ENCODE assay signal across 1 cellular context in the genomic region with DNA sequence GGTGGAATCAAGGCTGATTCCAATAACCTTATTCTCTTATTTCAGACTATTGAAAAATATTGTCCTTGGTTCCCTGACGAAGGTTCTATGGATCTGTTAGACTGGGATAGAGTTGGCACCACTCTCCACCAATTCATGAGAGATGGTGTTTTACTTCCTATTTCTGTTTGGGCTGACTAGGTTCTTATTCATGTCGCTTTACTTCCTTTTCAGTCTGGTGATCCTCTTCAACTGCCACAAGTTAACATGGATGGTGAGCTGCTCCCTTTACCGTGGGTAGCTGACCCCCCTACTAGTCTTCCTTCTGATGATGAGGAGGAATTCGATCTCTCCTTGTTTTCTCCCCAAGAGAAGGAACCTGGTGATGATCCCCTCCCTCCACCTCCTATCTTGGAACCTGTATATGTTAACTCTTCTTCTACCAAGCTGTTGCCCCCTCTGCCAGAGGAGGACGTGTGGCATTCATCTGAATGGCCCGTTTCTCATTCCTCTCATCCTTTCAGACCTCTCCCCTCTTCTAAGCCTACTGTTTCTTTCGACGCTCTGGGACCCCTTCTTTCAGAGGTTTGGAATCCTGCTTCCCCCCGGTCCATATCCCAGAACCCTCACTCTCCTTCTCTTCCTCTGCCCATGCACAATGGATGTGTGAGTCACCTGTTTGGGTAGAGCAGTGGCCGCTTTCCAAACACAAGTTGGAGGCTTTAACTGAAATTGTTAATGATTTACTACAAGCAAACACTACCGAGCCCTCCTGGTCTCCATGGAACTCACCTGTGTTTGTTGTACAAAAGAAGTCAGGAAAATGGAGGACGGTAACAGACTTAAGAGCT.
TF ChIP-seq lines count a peak whose summit lies in the region.

No MANE protein-coding gene starts in this region.

TF ChIP-seq in HepG2, 621 proteins besides CTCF, POLR2A, EP300 and RAD21 (continued from another document and continues in another):
- TF ChIP-seq ATF2 (CRISPR knock-in tag; IDR thresholded peaks at IDR 0.05): peak; percentile 45; the same call in 1 of the 2 replicates
- no peak for TF ChIP-seq EED (CRISPR knock-in tag; IDR thresholded peaks at IDR 0.05)
- TF ChIP-seq MED13 (CRISPR knock-in tag; IDR thresholded peaks at IDR 0.05): no peak
- TF ChIP-seq ZNF850 (CRISPR knock-in tag; conservative IDR thresholded peaks at IDR 0.05): no peak
- peak; percentile 77 for TF ChIP-seq BORCS8-MEF2B (CRISPR knock-in tag; IDR thresholded peaks at IDR 0.05)
- no peak for TF ChIP-seq MAZ (IDR thresholded peaks at IDR 0.05; ENCODE audit: borderline replicate concordance, low read depth, low read length)
- TF ChIP-seq MAZ (CRISPR knock-in tag; IDR thresholded peaks at IDR 0.05; ENCODE audit: low read depth): no peak
- TF ChIP-seq WIZ (CRISPR knock-in tag; IDR thresholded peaks at IDR 0.05): no peak; the same call in 1 of the 2 replicates
- peak; percentile 72 for TF ChIP-seq YY1 (IDR thresholded peaks at IDR 0.05; ENCODE audit: insufficient read depth, insufficient replicate concordance, low read depth, low read length)
- peak; percentile 56; the same call in 1 of the 2 replicates for TF ChIP-seq ZMYM3 (CRISPR knock-in tag; IDR thresholded peaks at IDR 0.05)
- peak; percentile 54; the same call in 1 of the 2 replicates for TF ChIP-seq ZNF605 (CRISPR knock-in tag; IDR thresholded peaks at IDR 0.05)
- no peak for TF ChIP-seq CREB1 (IDR thresholded peaks at IDR 0.05)
- TF ChIP-seq CREB1 (CRISPR knock-in tag; IDR thresholded peaks at IDR 0.05): peak; percentile 60
- TF ChIP-seq ESRRA (CRISPR knock-in tag; IDR thresholded peaks at IDR 0.05; ENCODE audit: low read depth): peak; percentile 26; the same call in 1 of the 2 replicates
- peak; percentile 81 for TF ChIP-seq GATA4 (IDR thresholded peaks at IDR 0.05; ENCODE audit: borderline replicate concordance, low read depth)
- TF ChIP-seq ZNF282 (IDR thresholded peaks at IDR 0.05; ENCODE audit: partially characterized antibody): no peak
- TF ChIP-seq SOX5 (CRISPR knock-in tag; IDR thresholded peaks at IDR 0.05; ENCODE audit: borderline replicate concordance): peak; percentile 87; the same call in 1 of the 2 replicates
- 0 out of 2 replicates have a peak, but pooled peaks have one; percentile 30 for TF ChIP-seq TMF1 (CRISPR knock-in tag; IDR thresholded peaks at IDR 0.05; ENCODE audit: low read depth)
- no peak for TF ChIP-seq PCBP2 (optimal IDR thresholded peaks at IDR 0.05; ENCODE audit: low read depth, low read length, poor library complexity, severe bottlenecking)
- peak; percentile 71; the same call in 1 of the 2 replicates for TF ChIP-seq ZNF292 (CRISPR knock-in tag; IDR thresholded peaks at IDR 0.05; ENCODE audit: borderline replicate concordance, low read depth)
- 0 out of 2 replicates have a peak, but pooled peaks have one; percentile 31 for TF ChIP-seq RARA (CRISPR knock-in tag; IDR thresholded peaks at IDR 0.05)
- no peak for TF ChIP-seq ZNF615 (CRISPR knock-in tag; IDR thresholded peaks at IDR 0.05; ENCODE audit: borderline replicate concordance)
- peak; percentile 63 for TF ChIP-seq PRDM10 (CRISPR knock-in tag; IDR thresholded peaks at IDR 0.05; ENCODE audit: low read depth)
- TF ChIP-seq, protein P1, sequence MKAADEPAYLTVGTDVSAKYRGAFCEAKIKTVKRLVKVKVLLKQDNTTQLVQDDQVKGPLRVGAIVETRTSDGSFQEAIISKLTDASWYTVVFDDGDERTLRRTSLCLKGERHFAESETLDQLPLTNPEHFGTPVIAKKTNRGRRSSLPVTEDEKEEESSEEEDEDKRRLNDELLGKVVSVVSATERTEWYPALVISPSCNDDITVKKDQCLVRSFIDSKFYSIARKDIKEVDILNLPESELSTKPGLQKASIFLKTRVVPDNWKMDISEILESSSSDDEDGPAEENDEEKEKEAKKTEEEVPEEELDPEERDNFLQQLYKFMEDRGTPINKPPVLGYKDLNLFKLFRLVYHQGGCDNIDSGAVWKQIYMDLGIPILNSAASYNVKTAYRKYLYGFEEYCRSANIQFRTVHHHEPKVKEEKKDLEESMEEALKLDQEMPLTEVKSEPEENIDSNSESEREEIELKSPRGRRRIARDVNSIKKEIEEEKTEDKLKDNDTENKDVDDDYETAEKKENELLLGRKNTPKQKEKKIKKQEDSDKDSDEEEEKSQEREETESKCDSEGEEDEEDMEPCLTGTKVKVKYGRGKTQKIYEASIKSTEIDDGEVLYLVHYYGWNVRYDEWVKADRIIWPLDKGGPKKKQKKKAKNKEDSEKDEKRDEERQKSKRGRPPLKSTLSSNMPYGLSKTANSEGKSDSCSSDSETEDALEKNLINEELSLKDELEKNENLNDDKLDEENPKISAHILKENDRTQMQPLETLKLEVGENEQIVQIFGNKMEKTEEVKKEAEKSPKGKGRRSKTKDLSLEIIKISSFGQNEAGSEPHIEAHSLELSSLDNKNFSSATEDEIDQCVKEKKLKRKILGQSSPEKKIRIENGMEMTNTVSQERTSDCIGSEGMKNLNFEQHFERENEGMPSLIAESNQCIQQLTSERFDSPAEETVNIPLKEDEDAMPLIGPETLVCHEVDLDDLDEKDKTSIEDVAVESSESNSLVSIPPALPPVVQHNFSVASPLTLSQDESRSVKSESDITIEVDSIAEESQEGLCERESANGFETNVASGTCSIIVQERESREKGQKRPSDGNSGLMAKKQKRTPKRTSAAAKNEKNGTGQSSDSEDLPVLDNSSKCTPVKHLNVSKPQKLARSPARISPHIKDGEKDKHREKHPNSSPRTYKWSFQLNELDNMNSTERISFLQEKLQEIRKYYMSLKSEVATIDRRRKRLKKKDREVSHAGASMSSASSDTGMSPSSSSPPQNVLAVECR (CRISPR knock-in tag; IDR thresholded peaks at IDR 0.05; ENCODE audit: borderline replicate concordance): peak; percentile 53; the same call in 1 of the 2 replicates
- TF ChIP-seq RAD51 (IDR thresholded peaks at IDR 0.05; ENCODE audit: borderline replicate concordance): no peak
- TF ChIP-seq ZNF557 (CRISPR knock-in tag; IDR thresholded peaks at IDR 0.05): 0 out of 2 replicates have a peak, but pooled peaks have one; percentile 19
- no peak for TF ChIP-seq CEBPB (IDR thresholded peaks at IDR 0.05; ENCODE audit: borderline replicate concordance, low read depth, low read length)
- TF ChIP-seq, protein P2, sequence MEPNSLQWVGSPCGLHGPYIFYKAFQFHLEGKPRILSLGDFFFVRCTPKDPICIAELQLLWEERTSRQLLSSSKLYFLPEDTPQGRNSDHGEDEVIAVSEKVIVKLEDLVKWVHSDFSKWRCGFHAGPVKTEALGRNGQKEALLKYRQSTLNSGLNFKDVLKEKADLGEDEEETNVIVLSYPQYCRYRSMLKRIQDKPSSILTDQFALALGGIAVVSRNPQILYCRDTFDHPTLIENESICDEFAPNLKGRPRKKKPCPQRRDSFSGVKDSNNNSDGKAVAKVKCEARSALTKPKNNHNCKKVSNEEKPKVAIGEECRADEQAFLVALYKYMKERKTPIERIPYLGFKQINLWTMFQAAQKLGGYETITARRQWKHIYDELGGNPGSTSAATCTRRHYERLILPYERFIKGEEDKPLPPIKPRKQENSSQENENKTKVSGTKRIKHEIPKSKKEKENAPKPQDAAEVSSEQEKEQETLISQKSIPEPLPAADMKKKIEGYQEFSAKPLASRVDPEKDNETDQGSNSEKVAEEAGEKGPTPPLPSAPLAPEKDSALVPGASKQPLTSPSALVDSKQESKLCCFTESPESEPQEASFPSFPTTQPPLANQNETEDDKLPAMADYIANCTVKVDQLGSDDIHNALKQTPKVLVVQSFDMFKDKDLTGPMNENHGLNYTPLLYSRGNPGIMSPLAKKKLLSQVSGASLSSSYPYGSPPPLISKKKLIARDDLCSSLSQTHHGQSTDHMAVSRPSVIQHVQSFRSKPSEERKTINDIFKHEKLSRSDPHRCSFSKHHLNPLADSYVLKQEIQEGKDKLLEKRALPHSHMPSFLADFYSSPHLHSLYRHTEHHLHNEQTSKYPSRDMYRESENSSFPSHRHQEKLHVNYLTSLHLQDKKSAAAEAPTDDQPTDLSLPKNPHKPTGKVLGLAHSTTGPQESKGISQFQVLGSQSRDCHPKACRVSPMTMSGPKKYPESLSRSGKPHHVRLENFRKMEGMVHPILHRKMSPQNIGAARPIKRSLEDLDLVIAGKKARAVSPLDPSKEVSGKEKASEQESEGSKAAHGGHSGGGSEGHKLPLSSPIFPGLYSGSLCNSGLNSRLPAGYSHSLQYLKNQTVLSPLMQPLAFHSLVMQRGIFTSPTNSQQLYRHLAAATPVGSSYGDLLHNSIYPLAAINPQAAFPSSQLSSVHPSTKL (CRISPR knock-in tag; IDR thresholded peaks at IDR 0.05): peak; percentile 85
- no peak for TF ChIP-seq PHF8 (CRISPR knock-in tag; IDR thresholded peaks at IDR 0.05)
- TF ChIP-seq NCOA2 (CRISPR knock-in tag; IDR thresholded peaks at IDR 0.05): peak; percentile 69
- TF ChIP-seq NFYC (CRISPR knock-in tag; IDR thresholded peaks at IDR 0.05): no peak
- TF ChIP-seq STAT6 (CRISPR knock-in tag; IDR thresholded peaks at IDR 0.05; ENCODE audit: borderline replicate concordance): peak; percentile 21; the same call in 1 of the 2 replicates
- no peak for TF ChIP-seq ZNF260 (CRISPR knock-in tag; IDR thresholded peaks at IDR 0.05; ENCODE audit: borderline replicate concordance, low read depth)
- TF ChIP-seq PAF1 (CRISPR knock-in tag; IDR thresholded peaks at IDR 0.05): 0 out of 2 replicates have a peak, but pooled peaks have one; percentile 62
- TF ChIP-seq PHF21A (CRISPR knock-in tag; IDR thresholded peaks at IDR 0.05): no peak
- TF ChIP-seq CREBL2 (CRISPR knock-in tag; IDR thresholded peaks at IDR 0.05; ENCODE audit: borderline replicate concordance): no peak
- no peak for TF ChIP-seq ZFP36L2 (CRISPR knock-in tag; IDR thresholded peaks at IDR 0.05)
- peak; percentile 19; the same call in 1 of the 2 replicates for TF ChIP-seq GABPB1 (CRISPR knock-in tag; IDR thresholded peaks at IDR 0.05)
- no peak for TF ChIP-seq ZNF263 (CRISPR knock-in tag; IDR thresholded peaks at IDR 0.05)
- 0 out of 2 replicates have a peak, but pooled peaks have one; percentile 40 for TF ChIP-seq ZNF232 (CRISPR knock-in tag; IDR thresholded peaks at IDR 0.05; ENCODE audit: borderline replicate concordance)
- TF ChIP-seq ZKSCAN8 (CRISPR knock-in tag; IDR thresholded peaks at IDR 0.05; ENCODE audit: borderline replicate concordance): peak; percentile 68; the same call in 1 of the 2 replicates
- TF ChIP-seq ZNF777 (CRISPR knock-in tag; IDR thresholded peaks at IDR 0.05): 0 out of 2 replicates have a peak, but pooled peaks have one; percentile 24
- TF ChIP-seq SOX6 (IDR thresholded peaks at IDR 0.05): no peak
- TF ChIP-seq SOX6 (CRISPR knock-in tag; IDR thresholded peaks at IDR 0.05): peak; percentile 88
- peak; percentile 59; the same call in 1 of the 2 replicates for TF ChIP-seq ZSCAN9 (CRISPR knock-in tag; IDR thresholded peaks at IDR 0.05; ENCODE audit: borderline replicate concordance)
- 0 out of 2 replicates have a peak, but pooled peaks have one; percentile 38 for TF ChIP-seq HMG20B (CRISPR knock-in tag; conservative IDR thresholded peaks at IDR 0.05)
